In genomic region chr9:126517751-126518261, GRCh38 we compare ENCODE assay signal across 8 cellular contexts.
DNase-seq lines count a peak whose midpoint lies in the region; ATAC-seq, FAIRE-seq and TF ChIP-seq lines count a peak whose summit lies in the region.

No MANE protein-coding gene starts in this region.

- no peak for TF ChIP-seq RAD21 in A549 (conservative IDR thresholded peaks at IDR 0.05 in 1 of 2, IDR thresholded peaks at IDR 0.05 in 1 of 2)

- no peak overlapping the region for H3K27ac Mint-ChIP-seq in Caco-2 (ENCODE audit: unreplicated experiment)
- H3K27ac Mint-ChIP-seq in activated T-helper 2 cell treated with anti-CD3 and anti-CD28 coated beads, Interferon-gamma antibody, Interleukin-2, Interleukin-4, amounts not matched to agents 10 μg/mL and 5 μg/mL and 100 μg/mL, durations not matched to agents 14 hours and 24 hours and 36 hours: no peak overlapping the region

- POLR2A ChIA-PET in A549 (lab: Yijun Ruan, JAX): no interaction called here
- POLR2A ChIA-PET in Caco-2 (lab: Charles Lee): no interaction called here

- H3K36me3 Mint-ChIP-seq in Caco-2 (ENCODE audit: insufficient read depth, unreplicated experiment): no peaks in the 10 kb centered on the region
- no peaks in the 10 kb centered on the region for H3K36me3 Mint-ChIP-seq in activated T-helper 2 cell treated with anti-CD3 and anti-CD28 coated beads, Interferon-gamma antibody, Interleukin-2, Interleukin-4, amounts not matched to agents 10 μg/mL and 5 μg/mL and 100 μg/mL, durations not matched to agents 14 hours and 24 hours and 36 hours (ENCODE audit: low read depth)

- peak overlapping the region; percentile 93 for H3K4me2 ChIP-seq in A549

- H3K4me3 ChIP-seq in A549 (peak overlapping the region; percentile 42; the same call in 2 of the 3 replicates), Caco-2 (ENCODE audit: low read depth, low read length) (no peak overlapping the region), mononuclear cell (ENCODE audit: low read length) (peak overlapping the region; percentile 41)

- CTCF ChIA-PET in A549 (lab: Yijun Ruan, JAX) (interaction anchor here (0.7 to 13.1 kb wide), 9 partner anchors 9 to 264 kb away, joined by 3 to 178 read pairs (median 3); no protein-coding TSS in a partner anchor), Caco-2 (lab: Charles Lee) (no interaction called here)

- TF ChIP-seq CTCF in A549 (IDR thresholded peaks at IDR 0.05) (no peak), Caco-2 (IDR thresholded peaks at IDR 0.05; ENCODE audit: insufficient read depth in 1 of 2, low read depth in 1 of 2, low read length in 1 of 2, severe bottlenecking in 1 of 2, unreplicated experiment in 1 of 2) (no peak)

- peaks cover 20% of the 10 kb centered on the region for H3K27me3 Mint-ChIP-seq in Caco-2 (ENCODE audit: insufficient read depth, unreplicated experiment)
- peaks cover 66% of the 10 kb centered on the region for H3K27me3 Mint-ChIP-seq in activated T-helper 2 cell treated with anti-CD3 and anti-CD28 coated beads, Interferon-gamma antibody, Interleukin-2, Interleukin-4, amounts not matched to agents 10 μg/mL and 5 μg/mL and 100 μg/mL, durations not matched to agents 14 hours and 24 hours and 36 hours (ENCODE audit: low read depth)

- no TSS peak for BruUV-seq in Caco-2 (replicated peaks; lab: Mats Ljungman, UMichigan)

- 9% methylated on average over 9 of the region's 9 CpGs for WGBS in A549 (ENCODE audit: missing lambda C conversion rate)

- ATAC-seq in A549: no peak
- no peak for ATAC-seq in GM18873 (IDR thresholded peaks at IDR 0.05; ENCODE audit: low FRiP score, unreplicated experiment)

- TF ChIP-seq POLR2A in A549 (IDR thresholded peaks at IDR 0.05; ENCODE audit: low read length): no peak

- peak overlapping the region; percentile 60 for H3K4me3 Mint-ChIP-seq in Caco-2 (ENCODE audit: unreplicated experiment)
- H3K4me3 Mint-ChIP-seq in activated T-helper 2 cell treated with anti-CD3 and anti-CD28 coated beads, Interferon-gamma antibody, Interleukin-2, Interleukin-4, amounts not matched to agents 10 μg/mL and 5 μg/mL and 100 μg/mL, durations not matched to agents 14 hours and 24 hours and 36 hours (ENCODE audit: low read depth): peak overlapping the region; percentile 59

- H3K36me3 ChIP-seq in Caco-2 (ENCODE audit: control insufficient read depth, insufficient read depth, low read length): no peaks in the 10 kb centered on the region

- H3K27ac ChIP-seq in A549: no peak overlapping the region

- TF ChIP-seq EP300 in A549 (IDR thresholded peaks at IDR 0.05): no peak

- H3K4me1 ChIP-seq in A549: peaks cover 12% of the 10 kb centered on the region; the same call in 2 of the 3 replicates
- H3K4me1 ChIP-seq in Caco-2: peaks cover 13% of the 10 kb centered on the region
- peaks cover 43% of the 10 kb centered on the region for H3K4me1 ChIP-seq in mononuclear cell (ENCODE audit: insufficient read depth, low read length)

- DNase-seq in A549 (ENCODE audit: low read depth in 1 of 2, low spot score in 1 of 2): no peak
- no peak for DNase-seq in Caco-2
- DNase-seq in activated T-helper 2 cell treated with anti-CD3 and anti-CD28 coated beads, Interferon-gamma antibody, Interleukin-2, Interleukin-4, amounts not matched to agents 10 μg/mL and 5 μg/mL and 100 μg/mL, durations not matched to agents 14 hours and 24 hours and 36 hours (ENCODE audit: low spot score): no peak
- no peak for DNase-seq in H4 (ENCODE audit: low spot score)
- DNase-seq in SK-N-DZ (ENCODE audit: low spot score): no peak
- no peak for DNase-seq in effector CD4-positive, alpha-beta T cell

- no peaks in the 10 kb centered on the region for H3K9me3 Mint-ChIP-seq in Caco-2 (ENCODE audit: unreplicated experiment)
- no peaks in the 10 kb centered on the region for H3K9me3 Mint-ChIP-seq in activated T-helper 2 cell treated with anti-CD3 and anti-CD28 coated beads, Interferon-gamma antibody, Interleukin-2, Interleukin-4, amounts not matched to agents 10 μg/mL and 5 μg/mL and 100 μg/mL, durations not matched to agents 14 hours and 24 hours and 36 hours

- no peaks in the 10 kb centered on the region for H3K9me3 ChIP-seq in A549
- H3K9me3 ChIP-seq in Caco-2: no peaks in the 10 kb centered on the region
- no peaks in the 10 kb centered on the region for H3K9me3 ChIP-seq in mononuclear cell (ENCODE audit: low read depth, low read length)

- FAIRE-seq in A549 (lab: Jason Lieb, UNC): peak; percentile 13

- peaks cover 6% of the 10 kb centered on the region for H3K4me1 Mint-ChIP-seq in Caco-2 (ENCODE audit: low read depth, unreplicated experiment)
- peaks cover 27% of the 10 kb centered on the region for H3K4me1 Mint-ChIP-seq in activated T-helper 2 cell treated with anti-CD3 and anti-CD28 coated beads, Interferon-gamma antibody, Interleukin-2, Interleukin-4, amounts not matched to agents 10 μg/mL and 5 μg/mL and 100 μg/mL, durations not matched to agents 14 hours and 24 hours and 36 hours (ENCODE audit: low read depth)

- intact Hi-C loops in Caco-2 (cut with micrococcal nuclease; ENCODE audit: unreplicated experiment): loop anchor here (5.0 kb wide), 1 partner anchor 39 kb away; no protein-coding TSS in a partner anchor
- intact Hi-C loops in activated T-helper 2 cell treated with anti-CD3 and anti-CD28 coated beads, Interferon-gamma antibody, Interleukin-2, Interleukin-4, amounts not matched to agents 10 μg/mL and 5 μg/mL and 100 μg/mL, durations not matched to agents 14 hours and 24 hours and 36 hours (cut with micrococcal nuclease): loop anchor here (1.0 to 5.0 kb wide), 4 partner anchors 39 to 996 kb away; no protein-coding TSS in a partner anchor

- peaks cover 2% of the 10 kb centered on the region for H3K27me3 ChIP-seq in Caco-2 (replicated peaks; ENCODE audit: control insufficient read depth, insufficient read depth, low read length)
- peaks cover 12% of the 10 kb centered on the region for H3K27me3 ChIP-seq in mononuclear cell (ENCODE audit: insufficient read depth, low read length)

TF ChIP-seq in A549, 52 proteins besides CTCF, POLR2A, EP300 and RAD21:
- TF ChIP-seq, protein P1, sequence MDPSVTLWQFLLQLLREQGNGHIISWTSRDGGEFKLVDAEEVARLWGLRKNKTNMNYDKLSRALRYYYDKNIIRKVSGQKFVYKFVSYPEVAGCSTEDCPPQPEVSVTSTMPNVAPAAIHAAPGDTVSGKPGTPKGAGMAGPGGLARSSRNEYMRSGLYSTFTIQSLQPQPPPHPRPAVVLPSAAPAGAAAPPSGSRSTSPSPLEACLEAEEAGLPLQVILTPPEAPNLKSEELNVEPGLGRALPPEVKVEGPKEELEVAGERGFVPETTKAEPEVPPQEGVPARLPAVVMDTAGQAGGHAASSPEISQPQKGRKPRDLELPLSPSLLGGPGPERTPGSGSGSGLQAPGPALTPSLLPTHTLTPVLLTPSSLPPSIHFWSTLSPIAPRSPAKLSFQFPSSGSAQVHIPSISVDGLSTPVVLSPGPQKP (IDR thresholded peaks at IDR 0.05; ENCODE audit: low read depth, low read length): no peak
- TF ChIP-seq KDM1A (IDR thresholded peaks at IDR 0.05; ENCODE audit: low read depth) (no peak), NR3C1 (IDR thresholded peaks at IDR 0.05) (no peak), GATA3 (IDR thresholded peaks at IDR 0.05; ENCODE audit: borderline replicate concordance) (no peak), ZFP36 (IDR thresholded peaks at IDR 0.05; ENCODE audit: borderline replicate concordance, partially characterized antibody) (peak; percentile 70), RARB (CRISPR knock-in tag; IDR thresholded peaks at IDR 0.05) (no peak), ZNF302 (CRISPR knock-in tag; IDR thresholded peaks at IDR 0.05) (no peak), EHF (CRISPR knock-in tag; IDR thresholded peaks at IDR 0.05) (no peak), RNF2 (IDR thresholded peaks at IDR 0.05; ENCODE audit: borderline replicate concordance, low read depth) (peak; percentile 99), KDM5A (IDR thresholded peaks at IDR 0.05) (no peak), FOSL2 (IDR thresholded peaks at IDR 0.05) (no peak), FOSL2 (CRISPR knock-in tag; IDR thresholded peaks at IDR 0.05) (no peak), MAZ (IDR thresholded peaks at IDR 0.05; ENCODE audit: borderline replicate concordance, low read depth, low read length) (no peak), CEBPB (IDR thresholded peaks at IDR 0.05) (no peak), RCOR1 (IDR thresholded peaks at IDR 0.05; ENCODE audit: low read depth, low read length) (no peak), RFX5 (IDR thresholded peaks at IDR 0.05) (no peak), CBX8 (IDR thresholded peaks at IDR 0.05) (peak; percentile 98), NPAS2 (CRISPR knock-in tag; IDR thresholded peaks at IDR 0.05; ENCODE audit: borderline replicate concordance) (no peak), JUNB (IDR thresholded peaks at IDR 0.05) (no peak), CBX2 (IDR thresholded peaks at IDR 0.05; ENCODE audit: borderline replicate concordance, low read depth) (0 out of 2 replicates have a peak, but pooled peaks have one; percentile 33), HDAC2 (IDR thresholded peaks at IDR 0.05) (no peak), EHMT2 (IDR thresholded peaks at IDR 0.05; ENCODE audit: low read depth) (no peak), MAFK (IDR thresholded peaks at IDR 0.05; ENCODE audit: partially characterized antibody) (no peak), SREBF2 (IDR thresholded peaks at IDR 0.05) (no peak)
- TF ChIP-seq, protein P2, sequence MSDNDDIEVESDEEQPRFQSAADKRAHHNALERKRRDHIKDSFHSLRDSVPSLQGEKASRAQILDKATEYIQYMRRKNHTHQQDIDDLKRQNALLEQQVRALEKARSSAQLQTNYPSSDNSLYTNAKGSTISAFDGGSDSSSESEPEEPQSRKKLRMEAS (IDR thresholded peaks at IDR 0.05): no peak
- TF ChIP-seq, protein P3, sequence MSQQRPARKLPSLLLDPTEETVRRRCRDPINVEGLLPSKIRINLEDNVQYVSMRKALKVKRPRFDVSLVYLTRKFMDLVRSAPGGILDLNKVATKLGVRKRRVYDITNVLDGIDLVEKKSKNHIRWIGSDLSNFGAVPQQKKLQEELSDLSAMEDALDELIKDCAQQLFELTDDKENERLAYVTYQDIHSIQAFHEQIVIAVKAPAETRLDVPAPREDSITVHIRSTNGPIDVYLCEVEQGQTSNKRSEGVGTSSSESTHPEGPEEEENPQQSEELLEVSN (IDR thresholded peaks at IDR 0.05; ENCODE audit: borderline replicate concordance, low read depth): no peak
- TF ChIP-seq, protein P4, sequence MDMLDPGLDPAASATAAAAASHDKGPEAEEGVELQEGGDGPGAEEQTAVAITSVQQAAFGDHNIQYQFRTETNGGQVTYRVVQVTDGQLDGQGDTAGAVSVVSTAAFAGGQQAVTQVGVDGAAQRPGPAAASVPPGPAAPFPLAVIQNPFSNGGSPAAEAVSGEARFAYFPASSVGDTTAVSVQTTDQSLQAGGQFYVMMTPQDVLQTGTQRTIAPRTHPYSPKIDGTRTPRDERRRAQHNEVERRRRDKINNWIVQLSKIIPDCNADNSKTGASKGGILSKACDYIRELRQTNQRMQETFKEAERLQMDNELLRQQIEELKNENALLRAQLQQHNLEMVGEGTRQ (IDR thresholded peaks at IDR 0.05): no peak
